19 cellular contexts compared by ENCODE assay signal in genomic region chr1:183516725-183517124, GRCh38. TPM values are rescaled to one million over a fixed set of nuclear protein-coding genes. Genes with fewer than 3 reads are reported as not detected.
DNase-seq lines count a peak whose midpoint lies in the region; ATAC-seq lines count a peak whose summit lies in the region.
"Had no signal": no experiment of that assay in that cellular context is flagged by ENCODE, and none has a peak within 500 bp of the region (broad histone marks: within the 10 kb centered on the region; RNA-seq: fewer than 3 reads in every experiment).

No MANE protein-coding gene starts in this region.

- H3K27ac ChIP-seq in ACC112 (ENCODE audit: low read depth, low read length) (peak overlapping the region; percentile 75), Karpas-422 (ENCODE audit: low read length) (0 out of 2 replicates have a peak overlapping the region, but pooled peaks have one; percentile 10), epithelial cell of prostate (peak overlapping the region; percentile 60)
- H3K27ac ChIP-seq: C4-2B had no signal

- H4K20me1 ChIP-seq in Karpas-422 (ENCODE audit: insufficient read depth, low read depth, low read length): no peaks in the 10 kb centered on the region

- peaks cover 26% of the 10 kb centered on the region for H3K79me2 ChIP-seq in ACC112 (ENCODE audit: control insufficient read depth, insufficient read depth, low read length, unreplicated experiment)
- H3K79me2 ChIP-seq in Karpas-422 (ENCODE audit: low read length): peaks cover 91% of the 10 kb centered on the region

- H3K27me3 ChIP-seq in ACC112 (ENCODE audit: insufficient read depth, low read length): no peaks in the 10 kb centered on the region
- no peaks in the 10 kb centered on the region for H3K27me3 ChIP-seq in Karpas-422 (ENCODE audit: low read length)

- H2AFZ ChIP-seq in ACC112 (ENCODE audit: low read length, unreplicated experiment): no peak overlapping the region
- H2AFZ ChIP-seq in Karpas-422 (ENCODE audit: low read length): no peak overlapping the region

- H3K4me1 ChIP-seq in ACC112 (ENCODE audit: control insufficient read depth, insufficient read depth, low read length, unreplicated experiment): peaks cover 67% of the 10 kb centered on the region
- H3K4me1 ChIP-seq in Karpas-422 (ENCODE audit: low read length): peaks cover 30% of the 10 kb centered on the region

- no peak overlapping the region for H3K9ac ChIP-seq in Karpas-422 (ENCODE audit: low read length)

- DNase-seq in Karpas-422 (no peak), SW480 (ENCODE audit: low spot score) (peak; percentile 40), epithelial cell of prostate (ENCODE audit: low read depth, low spot score) (no peak), SW 1271 (lab: John Stamatoyannopoulos, UW) (no peak), HuH-7 (ENCODE audit: low spot score) (no peak)
- DNase-seq: Calu3; CD8-positive, alpha-beta memory T cell; NCI-H1092; NCI-H146; NCI-H2081 treated with DMSO at 0.1 percent for 48 hours; NCI-H446 treated with DMSO at 0.1 percent for 48 hours; NCI-H748 treated with DMSO at 0.1 percent for 48 hours; NK-92 treated with Interleukin-12 subunit alpha and Interleukin-12 subunit beta, amount 100 ng/mL, for 24 hours had no signal

- no peak overlapping the region for H3K4me2 ChIP-seq in Karpas-422 (ENCODE audit: low read depth, low read length, poor library complexity, severe bottlenecking)

- H3K9me3 ChIP-seq in Karpas-422 (ENCODE audit: low read length): no peaks in the 10 kb centered on the region

- H3K36me3 ChIP-seq in ACC112 (ENCODE audit: insufficient read depth, low read length) (peaks cover 10% of the 10 kb centered on the region; the same call in 1 of the 2 replicates), Karpas-422 (ENCODE audit: insufficient read depth, low read length) (peaks cover 58% of the 10 kb centered on the region; the same call in 1 of the 2 replicates)

- H3K9me2 ChIP-seq in Karpas-422 (replicated peaks; ENCODE audit: insufficient read depth, low read length): no peaks in the 10 kb centered on the region

- no peak for ATAC-seq in GM18498 (IDR thresholded peaks at IDR 0.05; ENCODE audit: unreplicated experiment)
- no peak for ATAC-seq in HG03196 (IDR thresholded peaks at IDR 0.05; ENCODE audit: unreplicated experiment)
- ATAC-seq: Panc1, SK-N-SH treated with all-trans-retinoic acid at 6 μM for 48 hours had no signal

- H3K4me3 ChIP-seq in ACC112 (ENCODE audit: low read depth, low read length) (no peak overlapping the region), Karpas-422 (ENCODE audit: low read length) (no peak overlapping the region)

RNA-seq across cellular contexts. Expression of gene SMG7, which starts 44.4 kb away (rescaled TPM):
- total RNA-seq in Karpas-422 (2014; rRNA removed; shearing (Covaris generic); ENCODE audit: low replicate concordance): 41.1 and 99.7 TPM in 2 replicates

Comparison
In these comparisons a context has a peak if more than half of its experiments do, and no peak if none do; other contexts are left out.
1. H3K27ac ChIP-seq: peak in every context shown above with its lines; median percentile 75 in ACC112; 60 in epithelial cell of prostate; 10 in Karpas-422.